In genomic region chr3:195989921-195990840, GRCh38 we compare ENCODE assay signal across 8 cellular contexts.
A peak's percentile ranks its signal among the peaks of the same experiment; 100 is the strongest.
DNase-seq lines count a peak whose midpoint lies in the region; ATAC-seq and TF ChIP-seq lines count a peak whose summit lies in the region.
"Not testable (repeated sequence)": the region's sequence is repeated elsewhere in the genome, so short reads cannot be mapped to it uniquely, and the experiment has no call there.

No MANE protein-coding gene starts in this region.

- peaks cover 0 to 15% (median 4%) of the 10 kb centered on the region in 11 experiments; a peak in 11 of 22 replicates for H4K20me1 ChIP-seq in BLaER1 treated with 17β-estradiol and CSF1 and Interleukin-3, amounts not matched to agents 10 nM and 100 nM

- H3K36me3 ChIP-seq in BLaER1 treated with 17β-estradiol and CSF1 and Interleukin-3, amounts not matched to agents 10 nM and 100 nM; muscle layer of duodenum (ENCODE audit: control insufficient read depth in 1 of 2, insufficient read depth in 2 of 2, low read length in 2 of 2): not testable (repeated sequence)

- TF ChIP-seq CTCF in foreskin fibroblast (IDR thresholded peaks at IDR 0.05; ENCODE audit: low read depth, low read length) = not testable (repeated sequence)

- peak overlapping the region; percentile 77 to 92 (median 85) for H3K9ac ChIP-seq in BLaER1 treated with 17β-estradiol and CSF1 and Interleukin-3, amounts not matched to agents 10 nM and 100 nM

- H3K4me2 ChIP-seq in BLaER1 treated with 17β-estradiol and CSF1 and Interleukin-3, amounts not matched to agents 10 nM and 100 nM = peak overlapping the region; percentile 66 to 87 (median 75)

- DNase-seq in SK-N-DZ (ENCODE audit: low spot score) (peak; percentile 87), foreskin fibroblast (peak; percentile 63 to 90)
- peak; percentile 90 for DNase-seq in activated naive CD4-positive, alpha-beta T cell treated with anti-CD3 and anti-CD28 coated beads, Interleukin-2, amount 50 U/mL, for 16 hours
- peak; percentile 86 for DNase-seq in stimulated activated CD8-positive, alpha-beta memory T cell treated with anti-CD3 and anti-CD28 coated beads, Interleukin-12 subunit alpha, Interleukin-12 subunit beta, amount 100 ng/mL, for 24 hours (ENCODE audit: extremely low read depth)

- not testable (repeated sequence) for H3K4me1 ChIP-seq in BLaER1 treated with 17β-estradiol and CSF1 and Interleukin-3, amounts not matched to agents 10 nM and 100 nM; muscle layer of duodenum (ENCODE audit: control insufficient read depth in 1 of 2, insufficient read depth in 2 of 2, low read length in 2 of 2)

- H3K4me3 ChIP-seq in BLaER1 treated with 17β-estradiol and CSF1 and Interleukin-3, amounts not matched to agents 10 nM and 100 nM = peak overlapping the region; percentile 70 to 83 (median 76)
- H3K4me3 ChIP-seq in foreskin fibroblast (ENCODE audit: low read depth in 1 of 2, low read length in 2 of 2) = peak overlapping the region; percentile 66
- peak overlapping the region; percentile 39 to 75 for H3K4me3 ChIP-seq in muscle layer of duodenum (ENCODE audit: low read depth in 1 of 2, low read length in 2 of 2)

- not testable (repeated sequence) for H3K27me3 ChIP-seq in BLaER1 treated with 17β-estradiol and CSF1 and Interleukin-3, amounts not matched to agents 10 nM and 100 nM; muscle layer of duodenum (ENCODE audit: low read depth, low read length)

- peak overlapping the region; percentile 71 to 87 (median 82) for H3K27ac ChIP-seq in BLaER1 treated with 17β-estradiol and CSF1 and Interleukin-3, amounts not matched to agents 10 nM and 100 nM
- not testable (repeated sequence) for H3K27ac ChIP-seq in muscle layer of duodenum (ENCODE audit: low read length)

- not testable (repeated sequence) for H3K9me3 ChIP-seq in BLaER1 treated with 17β-estradiol and CSF1 and Interleukin-3, amounts not matched to agents 10 nM and 100 nM (replicated peaks in 1 of 11); muscle layer of duodenum (ENCODE audit: control insufficient read depth in 1 of 2, low read length in 2 of 2)

- ATAC-seq in GM19395 (IDR thresholded peaks at IDR 0.05; ENCODE audit: unreplicated experiment) = peak; percentile 87
- ATAC-seq in HG03139 (IDR thresholded peaks at IDR 0.05; ENCODE audit: unreplicated experiment) = peak; percentile 90
